16 cellular contexts compared by ENCODE assay signal in genomic region chr17:29114141-29114540, GRCh38.
"Had no signal": no experiment of that assay in that cellular context is flagged by ENCODE, and none has a peak within 500 bp of the region (broad histone marks: within the 10 kb centered on the region; RNA-seq: fewer than 3 reads in every experiment).

No MANE protein-coding gene starts in this region.

- H3K9me3 Mint-ChIP-seq: activated CD4-positive, alpha-beta memory T cell treated with anti-CD3 and anti-CD28 coated beads for 36 hours; activated T-cell treated with anti-CD3 and anti-CD28 coated beads, Interleukin-2, amount 50 U/mL, for 72 hours; mesothelial cell of epicardium; neural crest cell; stimulated activated memory B cell treated with anti-CD40 and anti-IgM and Interleukin-4, amounts not matched to agents 10 μg/mL and 1 μg/mL and 100 μg/mL, for 72 hours; T-cell had no signal

- H3K4me3 Mint-ChIP-seq: activated CD4-positive, alpha-beta memory T cell treated with anti-CD3 and anti-CD28 coated beads for 36 hours; activated T-cell treated with anti-CD3 and anti-CD28 coated beads, Interleukin-2, amount 50 U/mL, for 72 hours; mesothelial cell of epicardium; neural crest cell; stimulated activated memory B cell treated with anti-CD40 and anti-IgM and Interleukin-4, amounts not matched to agents 10 μg/mL and 1 μg/mL and 100 μg/mL, for 72 hours; T-cell had no signal

- H3K27me3 Mint-ChIP-seq: activated CD4-positive, alpha-beta memory T cell treated with anti-CD3 and anti-CD28 coated beads for 36 hours; stimulated activated memory B cell treated with anti-CD40 and anti-IgM and Interleukin-4, amounts not matched to agents 10 μg/mL and 1 μg/mL and 100 μg/mL, for 72 hours; T-cell had no signal

- H3K4me1 Mint-ChIP-seq: mesothelial cell of epicardium had no signal

- H3K4me3 ChIP-seq: esophagus squamous epithelium, ovary, sigmoid colon, SK-N-MC, thyroid gland had no signal

- H3K27ac Mint-ChIP-seq: activated CD4-positive, alpha-beta memory T cell treated with anti-CD3 and anti-CD28 coated beads for 36 hours; activated T-cell treated with anti-CD3 and anti-CD28 coated beads, Interleukin-2, amount 50 U/mL, for 72 hours; mesothelial cell of epicardium; stimulated activated memory B cell treated with anti-CD40 and anti-IgM and Interleukin-4, amounts not matched to agents 10 μg/mL and 1 μg/mL and 100 μg/mL, for 72 hours; T-cell had no signal

- H3K4me1 ChIP-seq: sigmoid colon had no signal

- DNase-seq: activated CD4-positive, alpha-beta memory T cell treated with anti-CD3 and anti-CD28 coated beads for 36 hours; activated CD4-positive, alpha-beta T cell treated with anti-CD3 and anti-CD28 coated beads for 1 hour; activated gamma-delta T cell treated with Interleukin-2 at 50 U/mL for 16 hours; activated T-cell treated with anti-CD3 and anti-CD28 coated beads, Interleukin-2, amount 50 U/mL, for 72 hours; esophagus squamous epithelium; ovary; sigmoid colon; stimulated activated CD4-positive, alpha-beta T cell treated with anti-CD3 and anti-CD28 coated beads, Interleukin-12 subunit alpha, Interleukin-12 subunit beta, amount 100 ng/mL, for 4 hours; stimulated activated CD4-positive, alpha-beta T cell treated with anti-CD3 and anti-CD28 coated beads, Interleukin-2, amount 100 ng/mL, for 24 hours; T-cell; T-helper 9 cell; thyroid gland had no signal

- ATAC-seq: activated T-cell treated with anti-CD3 and anti-CD28 coated beads, Interleukin-2, amount 50 U/mL, for 72 hours; stimulated activated memory B cell treated with anti-CD40 and anti-IgM and Interleukin-4, amounts not matched to agents 10 μg/mL and 1 μg/mL and 100 μg/mL, for 72 hours; T-cell had no signal

- H3K9me3 ChIP-seq: esophagus squamous epithelium, ovary, sigmoid colon, thyroid gland had no signal

- H3K27ac ChIP-seq: esophagus squamous epithelium, ovary, sigmoid colon, SK-N-MC had no signal

- H3K36me3 ChIP-seq: ovary had no signal

- H3K27me3 ChIP-seq: esophagus squamous epithelium, ovary, sigmoid colon, thyroid gland had no signal
